In the genomic region with DNA sequence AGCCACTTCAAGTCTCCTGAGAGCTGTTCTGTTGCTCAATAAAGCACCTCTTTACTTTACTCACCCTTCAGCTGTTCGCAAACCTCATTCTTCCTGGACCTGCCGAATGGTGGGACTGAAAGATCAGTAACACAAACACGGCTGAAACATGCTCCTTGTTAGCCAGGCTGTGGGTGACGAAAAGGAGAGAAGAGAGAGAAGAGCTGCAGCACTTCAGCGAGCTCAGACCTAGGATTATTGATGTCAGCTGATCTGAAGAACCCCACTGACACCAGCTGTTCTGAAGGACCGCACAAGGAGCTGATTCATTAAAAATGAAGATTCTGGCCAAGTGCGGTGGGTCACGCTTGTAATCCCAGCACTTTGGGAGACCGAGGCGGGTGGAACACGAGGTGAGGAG, we compare ENCODE assay signal across 26 cellular contexts.
"Had no signal": no experiment of that assay in that cellular context is flagged by ENCODE, and none has a peak within 500 bp of the region (broad histone marks: within the 10 kb centered on the region; RNA-seq: fewer than 3 reads in every experiment).

No MANE protein-coding gene starts in this region.

- ATAC-seq: foreskin keratinocyte; heart left ventricle; left lobe of liver; mucosa of descending colon; natural killer cell treated with Interleukin-12 subunit alpha and Interleukin-12 subunit beta and Interleukin-15 and Interleukin-18, amount 100 ng/mL, for 72 hours; stimulated activated naive B cell treated with anti-CD40 and anti-IgM and Interleukin-4, amounts not matched to agents 10 μg/mL and 1 μg/mL and 100 μg/mL, for 72 hours had no signal

- H3K9me3 Mint-ChIP-seq: neural progenitor cell; stimulated activated naive B cell treated with anti-CD40 and anti-IgM and Interleukin-4, amounts not matched to agents 10 μg/mL and 1 μg/mL and 100 μg/mL, for 72 hours had no signal

- DNase-seq: dermis blood vessel endothelial cell; effector memory CD4-positive, alpha-beta T cell; foreskin keratinocyte; heart left ventricle; kidney; mesenchymal stem cell; mucosa of descending colon; naive B cell; right lobe of liver; small intestine; stimulated activated CD4-positive, alpha-beta T cell treated with anti-CD3 and anti-CD28 coated beads, Interleukin-15, amount 100 ng/mL, for 24 hours; stimulated activated CD4-positive, alpha-beta T cell treated with anti-CD3 and anti-CD28 coated beads, Interleukin-2, amount 100 ng/mL, for 48 hours; stimulated activated naive B cell treated with anti-CD40 and anti-IgM and Interleukin-4, amounts not matched to agents 10 μg/mL and 1 μg/mL and 100 μg/mL, for 72 hours; upper lobe of left lung had no signal

- H3K4me1 Mint-ChIP-seq: mesothelial cell of epicardium; naive B cell; neural progenitor cell; stimulated activated naive B cell treated with anti-CD40 and anti-IgM and Interleukin-4, amounts not matched to agents 10 μg/mL and 1 μg/mL and 100 μg/mL, for 72 hours had no signal

- H3K4me3 ChIP-seq: esophagus muscularis mucosa, gastroesophageal sphincter, heart left ventricle, hepatocyte, mucosa of descending colon, neural progenitor cell, right lobe of liver, thoracic aorta, tibial nerve, upper lobe of left lung had no signal

- H3K4me2 ChIP-seq: hepatocyte, neural progenitor cell had no signal

- H3K36me3 Mint-ChIP-seq: naive B cell; natural killer cell treated with Interleukin-12 subunit alpha and Interleukin-12 subunit beta and Interleukin-15 and Interleukin-18, amount 100 ng/mL, for 72 hours; neural progenitor cell; stimulated activated naive B cell treated with anti-CD40 and anti-IgM and Interleukin-4, amounts not matched to agents 10 μg/mL and 1 μg/mL and 100 μg/mL, for 72 hours had no signal

- H3K27ac ChIP-seq: esophagus muscularis mucosa, foreskin keratinocyte, gastroesophageal sphincter, heart left ventricle, hepatocyte, neural progenitor cell, parathyroid adenoma, right lobe of liver, thoracic aorta, tibial nerve, upper lobe of left lung had no signal

- H3K27ac Mint-ChIP-seq: mesothelial cell of epicardium; naive B cell; natural killer cell treated with Interleukin-12 subunit alpha and Interleukin-12 subunit beta and Interleukin-15 and Interleukin-18, amount 100 ng/mL, for 72 hours; neural progenitor cell; progenitor cell of endocrine pancreas; stimulated activated naive B cell treated with anti-CD40 and anti-IgM and Interleukin-4, amounts not matched to agents 10 μg/mL and 1 μg/mL and 100 μg/mL, for 72 hours; stimulated activated naive CD8-positive, alpha-beta T cell treated with anti-CD3 and anti-CD28 coated beads, Interleukin-15, Interleukin-2, amounts not matched to agents 100 ng/mL and 50 ng/mL, for 24 hours had no signal

- H3K27me3 ChIP-seq: esophagus muscularis mucosa, foreskin keratinocyte, gastroesophageal sphincter, heart left ventricle, hepatocyte, neural progenitor cell, right lobe of liver, tibial nerve, upper lobe of left lung had no signal

- H3K79me2 ChIP-seq: hepatocyte, parathyroid adenoma had no signal

- H3K4me1 ChIP-seq: esophagus muscularis mucosa, foreskin keratinocyte, gastroesophageal sphincter, heart left ventricle, parathyroid adenoma, right lobe of liver, tibial nerve, upper lobe of left lung had no signal

- H3K27me3 Mint-ChIP-seq: naive B cell; natural killer cell treated with Interleukin-12 subunit alpha and Interleukin-12 subunit beta and Interleukin-15 and Interleukin-18, amount 100 ng/mL, for 72 hours; stimulated activated naive B cell treated with anti-CD40 and anti-IgM and Interleukin-4, amounts not matched to agents 10 μg/mL and 1 μg/mL and 100 μg/mL, for 72 hours; stimulated activated naive CD8-positive, alpha-beta T cell treated with anti-CD3 and anti-CD28 coated beads, Interleukin-15, Interleukin-2, amounts not matched to agents 100 ng/mL and 50 ng/mL, for 24 hours had no signal

- H2AFZ ChIP-seq: hepatocyte, neural progenitor cell, parathyroid adenoma had no signal

- H3K36me3 ChIP-seq: esophagus muscularis mucosa, gastroesophageal sphincter, heart left ventricle, neural progenitor cell, right lobe of liver, thoracic aorta, tibial nerve, upper lobe of left lung had no signal

- H3K9me3 ChIP-seq: esophagus muscularis mucosa, gastroesophageal sphincter, heart left ventricle, right lobe of liver, thoracic aorta, tibial nerve, upper lobe of left lung had no signal

- H3K4me3 Mint-ChIP-seq: mesothelial cell of epicardium; naive B cell; natural killer cell treated with Interleukin-12 subunit alpha and Interleukin-12 subunit beta and Interleukin-15 and Interleukin-18, amount 100 ng/mL, for 72 hours; neural progenitor cell; stimulated activated naive B cell treated with anti-CD40 and anti-IgM and Interleukin-4, amounts not matched to agents 10 μg/mL and 1 μg/mL and 100 μg/mL, for 72 hours; stimulated activated naive CD8-positive, alpha-beta T cell treated with anti-CD3 and anti-CD28 coated beads, Interleukin-15, Interleukin-2, amounts not matched to agents 100 ng/mL and 50 ng/mL, for 24 hours had no signal
